1 cellular context compared by ENCODE assay signal in genomic region chr11:1402355-1402754, GRCh38.
TF ChIP-seq lines count a peak whose summit lies in the region.

No MANE protein-coding gene starts in this region.

TF ChIP-seq in HCT116, 20 proteins besides CTCF, POLR2A, EP300 and RAD21 (continued from another document):
- TF ChIP-seq, protein P1, sequence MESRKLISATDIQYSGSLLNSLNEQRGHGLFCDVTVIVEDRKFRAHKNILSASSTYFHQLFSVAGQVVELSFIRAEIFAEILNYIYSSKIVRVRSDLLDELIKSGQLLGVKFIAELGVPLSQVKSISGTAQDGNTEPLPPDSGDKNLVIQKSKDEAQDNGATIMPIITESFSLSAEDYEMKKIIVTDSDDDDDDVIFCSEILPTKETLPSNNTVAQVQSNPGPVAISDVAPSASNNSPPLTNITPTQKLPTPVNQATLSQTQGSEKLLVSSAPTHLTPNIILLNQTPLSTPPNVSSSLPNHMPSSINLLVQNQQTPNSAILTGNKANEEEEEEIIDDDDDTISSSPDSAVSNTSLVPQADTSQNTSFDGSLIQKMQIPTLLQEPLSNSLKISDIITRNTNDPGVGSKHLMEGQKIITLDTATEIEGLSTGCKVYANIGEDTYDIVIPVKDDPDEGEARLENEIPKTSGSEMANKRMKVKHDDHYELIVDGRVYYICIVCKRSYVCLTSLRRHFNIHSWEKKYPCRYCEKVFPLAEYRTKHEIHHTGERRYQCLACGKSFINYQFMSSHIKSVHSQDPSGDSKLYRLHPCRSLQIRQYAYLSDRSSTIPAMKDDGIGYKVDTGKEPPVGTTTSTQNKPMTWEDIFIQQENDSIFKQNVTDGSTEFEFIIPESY (IDR thresholded peaks at IDR 0.05; ENCODE audit: extremely low read depth, insufficient replicate concordance, low read length) = no peak
- TF ChIP-seq FOSL1 (IDR thresholded peaks at IDR 0.05; ENCODE audit: low read depth) (no peak), YY1 (IDR thresholded peaks at IDR 0.05; ENCODE audit: extremely low read depth, insufficient replicate concordance, low read depth, low read length) (no peak), JUND (IDR thresholded peaks at IDR 0.05) (no peak), TCF7L2 (IDR thresholded peaks at IDR 0.05; ENCODE audit: borderline replicate concordance, extremely low read depth, insufficient read depth, insufficient read length) (no peak)
TF ChIP-seq in HCT116: peak in this region for 0.
